In genomic region chr17:39225974-39226683, GRCh38 we compare ENCODE assay signal across 8 cellular contexts. TPM values are rescaled to one million over a fixed set of nuclear protein-coding genes. Genes with fewer than 3 reads are reported as not detected.
DNase-seq lines count a peak whose midpoint lies in the region; ATAC-seq and TF ChIP-seq lines count a peak whose summit lies in the region.

No MANE protein-coding gene starts in this region.

- H4K8ac ChIP-seq in IMR-90 (ENCODE audit: low read depth in 2 of 2, low read length in 2 of 2), result no peak overlapping the region

- no peaks in the 10 kb centered on the region for H3K79me1 ChIP-seq in IMR-90 (ENCODE audit: low read depth in 1 of 2, low read length in 2 of 2)

- peaks cover 52% of the 10 kb centered on the region for H3K27me3 ChIP-seq in IMR-90 (ENCODE audit: control insufficient read depth, insufficient read depth, low read length)
- peaks cover 53% of the 10 kb centered on the region for H3K27me3 ChIP-seq in ectodermal cell (ENCODE audit: control insufficient read depth, insufficient read depth, low read length, poor library complexity, severe bottlenecking)

- H2AFZ ChIP-seq in IMR-90 (replicated peaks; ENCODE audit: low read length, poor library complexity), result peak overlapping the region; percentile 56

- no peak overlapping the region for H2AK9ac ChIP-seq in IMR-90 (replicated peaks; ENCODE audit: low read depth, low read length, poor library complexity)

- H3K4me1 ChIP-seq in IMR-90 (ENCODE audit: control insufficient read depth, insufficient read depth, low read length) (peaks cover 5% of the 10 kb centered on the region), ectodermal cell (ENCODE audit: control insufficient read depth, insufficient read depth, low read length) (peaks cover 12% of the 10 kb centered on the region)

- POLR2A ChIA-PET in IMR-90 (lab: Charles Lee; ENCODE audit: unreplicated experiment), result no interaction called here
- POLR2A ChIA-PET in WTC11 (lab: Charles Lee), result interaction anchor here (0.5 to 1.1 kb wide), 6 partner anchors 14 to 92 kb away, joined by 3 to 5 read pairs (median 3); partner anchors contain the start of gene RPL19

- peak overlapping the region; percentile 56 for H3K4me3 Mint-ChIP-seq in WTC11
- H3K4me3 Mint-ChIP-seq in mesothelial cell of epicardium, result peak overlapping the region; percentile 61

- no peak overlapping the region for H3K4ac ChIP-seq in IMR-90 (ENCODE audit: low read depth, low read length)

- ATAC-seq in IMR-90 (ENCODE audit: low read depth), result peak; percentile 93
- peak; percentile 96 for ATAC-seq in WTC11
- ATAC-seq in stimulated activated naive CD8-positive, alpha-beta T cell treated with anti-CD3 and anti-CD28 coated beads, Interleukin-15, Interleukin-2, amounts not matched to agents 100 U/mL and 50 U/mL, for 24 hours, result peak; percentile 85
- no peak for ATAC-seq in HG03520 (IDR thresholded peaks at IDR 0.05; ENCODE audit: unreplicated experiment)
- no peak for ATAC-seq in HG02885 (IDR thresholded peaks at IDR 0.05; ENCODE audit: poor library complexity, unreplicated experiment)

- H3K9me1 ChIP-seq in IMR-90 (ENCODE audit: insufficient read depth, low read length), result no peaks in the 10 kb centered on the region

- BruUV-seq in IMR-90 (replicated peaks; lab: Mats Ljungman, UMichigan), result no TSS peak

- no peaks in the 10 kb centered on the region for H4K20me1 ChIP-seq in IMR-90 (ENCODE audit: insufficient read depth, low read length)

- no peak overlapping the region for H3K56ac ChIP-seq in IMR-90 (ENCODE audit: extremely low read depth, insufficient read depth, low read length)

- H4K5ac ChIP-seq in IMR-90 (ENCODE audit: low read depth, low read length), result no peak overlapping the region

- H3K36me3 Mint-ChIP-seq in WTC11 (no peaks in the 10 kb centered on the region), mesothelial cell of epicardium (no peaks in the 10 kb centered on the region)

- peak overlapping the region; percentile 82 for H3K4me2 ChIP-seq in IMR-90 (ENCODE audit: low read depth, low read length)

- no peak overlapping the region for H2BK15ac ChIP-seq in IMR-90 (ENCODE audit: low read depth, low read length)

- no peaks in the 10 kb centered on the region for H3K36me3 ChIP-seq in IMR-90 (ENCODE audit: control insufficient read depth, insufficient read depth, low read length)
- H3K36me3 ChIP-seq in ectodermal cell (ENCODE audit: control insufficient read depth, insufficient read depth, low read length), result no peaks in the 10 kb centered on the region

- no peaks in the 10 kb centered on the region for H3K9me3 ChIP-seq in IMR-90 (ENCODE audit: control insufficient read depth, insufficient read depth, low read length)
- no peaks in the 10 kb centered on the region for H3K9me3 ChIP-seq in ectodermal cell (ENCODE audit: control insufficient read depth, low read length)

- peaks cover 11% of the 10 kb centered on the region for H3K4me1 Mint-ChIP-seq in WTC11
- peaks cover 15% of the 10 kb centered on the region for H3K4me1 Mint-ChIP-seq in mesothelial cell of epicardium

- TF ChIP-seq CTCF in IMR-90 (conservative IDR thresholded peaks at IDR 0.05; ENCODE audit: low read depth, low read length) (no peak), WTC11 (IDR thresholded peaks at IDR 0.05) (no peak), mesothelial cell of epicardium (IDR thresholded peaks at IDR 0.05; ENCODE audit: unreplicated experiment) (no peak)

- no peak overlapping the region for H2BK120ac ChIP-seq in IMR-90 (ENCODE audit: low read depth, low read length)

- no peak overlapping the region for H4K91ac ChIP-seq in IMR-90 (ENCODE audit: insufficient read depth, low read depth, low read length)

- H3K23ac ChIP-seq in IMR-90 (ENCODE audit: low read depth, low read length), result no peak overlapping the region

- CTCF ChIA-PET in IMR-90 (lab: Yijun Ruan, JAX), result interaction anchor here (0.5 kb wide), 1 partner anchor 109 kb away, joined by 3 read pairs; no protein-coding TSS in a partner anchor
- CTCF ChIA-PET in WTC11 (lab: Charles Lee), result interaction anchor here (0.6 to 1.4 kb wide), 21 partner anchors 8 to 407 kb away, joined by 3 to 67 read pairs (median 4); partner anchors contain the start of genes ARL5C and RPL19

- H3K4me3 ChIP-seq in IMR-90 (ENCODE audit: insufficient read depth, low read depth, low read length) (peak overlapping the region; percentile 34), ectodermal cell (ENCODE audit: insufficient read depth, low read depth, low read length) (peak overlapping the region; percentile 16)

- TF ChIP-seq RAD21 in IMR-90 (IDR thresholded peaks at IDR 0.05; ENCODE audit: low read length), result no peak

- H3K9ac ChIP-seq in IMR-90 (ENCODE audit: low read depth, low read length), result no peak overlapping the region

- no peak overlapping the region for H3K14ac ChIP-seq in IMR-90 (replicated peaks; ENCODE audit: low read depth, low read length)

- DNase-seq in AG08395 (ENCODE audit: low spot score) (peak; percentile 66), IMR-90 (peak; percentile 20), WTC11 (ENCODE audit: low spot score) (peak; percentile 98), mesothelial cell of epicardium (ENCODE audit: low spot score in 2 of 2, unreplicated experiment in 2 of 2) (peak; percentile 60 to 80)
- DNase-seq in stimulated activated naive CD8-positive, alpha-beta T cell treated with anti-CD3 and anti-CD28 coated beads, Interleukin-15, Interleukin-2, amounts not matched to agents 100 U/mL and 50 U/mL, for 24 hours, result peak; percentile 80

- no peak overlapping the region for H3K18ac ChIP-seq in IMR-90 (ENCODE audit: low read depth, low read length)

- dilution Hi-C loops in IMR-90 (cut with HindIII; ENCODE audit: low sequenced_read_pairs, unreplicated experiment), result no loop called here

- no peak overlapping the region for H2BK20ac ChIP-seq in IMR-90 (ENCODE audit: low read depth, low read length)

- H3K27ac ChIP-seq in IMR-90 (ENCODE audit: insufficient read depth, low read length) (no peak overlapping the region), ectodermal cell (ENCODE audit: insufficient read depth, low read depth, low read length, poor library complexity, severe bottlenecking) (no peak overlapping the region)

- H2BK5ac ChIP-seq in IMR-90 (ENCODE audit: low read depth, low read length, poor library complexity, severe bottlenecking), result no peak overlapping the region

- H3K27me3 Mint-ChIP-seq in WTC11 (ENCODE audit: low read depth) (peaks cover 45% of the 10 kb centered on the region), mesothelial cell of epicardium (ENCODE audit: low read depth) (peaks cover 71% of the 10 kb centered on the region)

- H3K27ac Mint-ChIP-seq in WTC11, result peak overlapping the region; percentile 26; the same call in 1 of the 2 replicates
- no peak overlapping the region for H3K27ac Mint-ChIP-seq in mesothelial cell of epicardium

- H3K9me3 Mint-ChIP-seq in WTC11 (no peaks in the 10 kb centered on the region), mesothelial cell of epicardium (no peaks in the 10 kb centered on the region)

- in situ Hi-C loops in IMR-90 (cut with MboI; ENCODE audit: low sequenced_read_pairs), result no loop called here

- 4% methylated on average over 8 of the region's 23 CpGs; no CpG with 5 or more reads in 1 of the 2 experiments for WGBS in IMR-90 (ENCODE audit: extremely low coverage in 2 of 2, insufficient read length in 1 of 2), 2 experiments
- WGBS in ectodermal cell, 2 experiments, result 18 to 20% methylated on average over 23 of the region's 23 CpGs

- H2AK5ac ChIP-seq in IMR-90 (ENCODE audit: low read depth, low read length), result no peak overlapping the region

- no peak for TF ChIP-seq POLR2A in IMR-90 (IDR thresholded peaks at IDR 0.05; ENCODE audit: low read depth, low read length)

- intact Hi-C loops in IMR-90 (cut with micrococcal nuclease), result no loop called here

TF ChIP-seq in IMR-90, 13 proteins besides CTCF, POLR2A, EP300 and RAD21 (continues in another document):
- no peak for TF ChIP-seq SMC3 (IDR thresholded peaks at IDR 0.05; ENCODE audit: low read depth, low read length)
- no peak for TF ChIP-seq BHLHE40 (IDR thresholded peaks at IDR 0.05; ENCODE audit: low read depth, low read length)

TF ChIP-seq in WTC11, 78 proteins besides CTCF, POLR2A, EP300 and RAD21 (continues in another document):
- peak; percentile 76 for TF ChIP-seq SP1 (CRISPR knock-in tag; conservative IDR thresholded peaks at IDR 0.05)

RNA-seq across cellular contexts. Expression of gene STAC2, which starts 0.4 kb away (rescaled TPM):
- total RNA-seq in IMR-90 (2012; rRNA removed) (not detected in 2 replicates), WTC11 (2021) (3.9 to 4.2 TPM (median 4.0 TPM) in 3 replicates), mesothelial cell of epicardium (0.63 to 0.86 TPM (median 0.77 TPM) in 3 replicates)
- polyA plus RNA-seq in IMR-90 (2012; rRNA removed), result 0.02 and 0.03 TPM in 2 replicates
- polyA plus RNA-seq in IMR-90 (2012; cell fraction: cytosol; rRNA removed), result 0.01 and 0.02 TPM in 2 replicates
- polyA plus RNA-seq in IMR-90 (2012; cell fraction: nucleus; rRNA removed; ENCODE audit: low replicate concordance), result 0.02 and 0.08 TPM in 2 replicates
- polyA plus RNA-seq in ectodermal cell (2013, experiment 1 of 4), result 0.83 TPM
- polyA plus RNA-seq in ectodermal cell (2013, experiment 2 of 4), result 0.84 TPM
- 1.0 TPM for polyA plus RNA-seq in ectodermal cell (2013, experiment 3 of 4)
- polyA plus RNA-seq in ectodermal cell (2013, experiment 4 of 4), result 0.81 TPM

RNA-seq across cellular contexts. Expression of gene RPL19, which starts 26.0 kb away (rescaled TPM):
- total RNA-seq in IMR-90 (2012; rRNA removed) (2,298 and 2,466 TPM in 2 replicates), WTC11 (2021) (1,970 to 2,019 TPM (median 2,012 TPM) in 3 replicates), mesothelial cell of epicardium (1,422 to 1,472 TPM (median 1,468 TPM) in 3 replicates)
- 2,030 and 2,101 TPM in 2 replicates for polyA plus RNA-seq in IMR-90 (2012; rRNA removed)
- polyA plus RNA-seq in IMR-90 (2012; cell fraction: cytosol; rRNA removed), result 3,418 and 5,498 TPM in 2 replicates
- polyA plus RNA-seq in IMR-90 (2012; cell fraction: nucleus; rRNA removed; ENCODE audit: low replicate concordance), result 579 and 1,052 TPM in 2 replicates
- 2,712 TPM for polyA plus RNA-seq in ectodermal cell (2013, experiment 1 of 4)
- 2,640 TPM for polyA plus RNA-seq in ectodermal cell (2013, experiment 2 of 4)
- 3,021 TPM for polyA plus RNA-seq in ectodermal cell (2013, experiment 3 of 4)
- polyA plus RNA-seq in ectodermal cell (2013, experiment 4 of 4), result 3,411 TPM

RNA-seq across cellular contexts. Expression of gene CACNB1, which starts 28.7 kb away (rescaled TPM):
- total RNA-seq in IMR-90 (2012; rRNA removed), result 2.5 TPM in 2 replicates
- 7.3 and 8.6 TPM in 2 replicates for polyA plus RNA-seq in IMR-90 (2012; rRNA removed)
- 4.2 and 4.6 TPM in 2 replicates for polyA plus RNA-seq in IMR-90 (2012; cell fraction: cytosol; rRNA removed)
- 46.8 and 65.5 TPM in 2 replicates for polyA plus RNA-seq in IMR-90 (2012; cell fraction: nucleus; rRNA removed; ENCODE audit: low replicate concordance)
- 11.2 to 17.0 TPM (median 11.9 TPM) in 3 replicates for total RNA-seq in WTC11 (2021)
- 13.6 TPM for polyA plus RNA-seq in ectodermal cell (2013, experiment 1 of 4)
- 9.2 TPM for polyA plus RNA-seq in ectodermal cell (2013, experiment 2 of 4)
- 7.6 TPM for polyA plus RNA-seq in ectodermal cell (2013, experiment 3 of 4)
- polyA plus RNA-seq in ectodermal cell (2013, experiment 4 of 4), result 10.2 TPM
- total RNA-seq in mesothelial cell of epicardium, result 19.2 to 21.6 TPM (median 19.3 TPM) in 3 replicates

Comparison
In these comparisons a context has a peak if more than half of its experiments do, and no peak if none do; other contexts are left out.
1. DNase-seq: peak in every context shown above with its lines; median percentile 98 in WTC11; 80 in stimulated activated naive CD8-positive, alpha-beta T cell treated with anti-CD3 and anti-CD28 coated beads, Interleukin-15, Interleukin-2, amounts not matched to agents 100 U/mL and 50 U/mL, for 24 hours; 70 in mesothelial cell of epicardium; 66 in AG08395; 20 in IMR-90.
2. ATAC-seq: peak in IMR-90 (single experiment), WTC11 (single experiment) and stimulated activated naive CD8-positive, alpha-beta T cell treated with anti-CD3 and anti-CD28 coated beads, Interleukin-15, Interleukin-2, amounts not matched to agents 100 U/mL and 50 U/mL, for 24 hours (single experiment); none in HG03520 (single experiment) and HG02885 (single experiment).